ENCODE assay signal across 10 cellular contexts in genomic region chr18:49177812-49178211, GRCh38.
DNase-seq lines count a peak whose midpoint lies in the region; ATAC-seq and TF ChIP-seq lines count a peak whose summit lies in the region.
"Had no signal": no experiment of that assay in that cellular context is flagged by ENCODE, and none has a peak within 500 bp of the region (broad histone marks: within the 10 kb centered on the region; RNA-seq: fewer than 3 reads in every experiment).

No MANE protein-coding gene starts in this region.

- BruUV-seq in A673 (replicated peaks; lab: Mats Ljungman, UMichigan): no TSS peak

- intact Hi-C loops in activated T-helper 2 cell treated with anti-CD3 and anti-CD28 coated beads, Interferon-gamma antibody, Interleukin-2, Interleukin-4, amounts not matched to agents 10 μg/mL and 5 μg/mL and 100 μg/mL, durations not matched to agents 14 hours and 24 hours and 36 hours (cut with micrococcal nuclease): loop anchor here (1.0 to 2.0 kb wide), 3 partner anchors 17 to 503 kb away; no protein-coding TSS in a partner anchor
- intact Hi-C loops in left lung (cut with DNase I) (no loop called here), A673 (cut with micrococcal nuclease; ENCODE audit: unreplicated experiment) (loop anchor here (2.0 to 5.0 kb wide), 2 partner anchors 401 to 501 kb away; no protein-coding TSS in a partner anchor), transverse colon (cut with DNase I; ENCODE audit: low total_unique reads) (no loop called here)

- H3K9me3 ChIP-seq in left lung (no peaks in the 10 kb centered on the region), A673 (ENCODE audit: low read depth, low read length, poor library complexity, severe bottlenecking) (no peaks in the 10 kb centered on the region), transverse colon (no peaks in the 10 kb centered on the region)

- no peaks in the 10 kb centered on the region for H3K27me3 ChIP-seq in left lung
- H3K27me3 ChIP-seq in A673 (replicated peaks; ENCODE audit: insufficient read depth, low read depth, low read length, poor library complexity): no peaks in the 10 kb centered on the region
- no peaks in the 10 kb centered on the region for H3K27me3 ChIP-seq in transverse colon

- no peak overlapping the region for H3K27ac ChIP-seq in left lung
- no peak overlapping the region for H3K27ac ChIP-seq in RWPE1
- no peak overlapping the region for H3K27ac ChIP-seq in A673 (ENCODE audit: low read depth, low read length, poor library complexity, severe bottlenecking)
- H3K27ac ChIP-seq in transverse colon: no peak overlapping the region

- 67 to 68% methylated on average over 1 of the region's 1 CpG for WGBS in transverse colon (ENCODE audit: low coverage in 1 of 2), 2 donors

- DNase-seq in COLO829 (ENCODE audit: low spot score) (peak; percentile 62), Kasumi-1 (lab: John Stamatoyannopoulos, UW) (peak; percentile 23 to 25), left lung (no peak), RWPE1 (ENCODE audit: low spot score) (no peak), A673 (ENCODE audit: low spot score) (no peak), transverse colon (no peak)
- no peak for DNase-seq in activated T-helper 2 cell treated with anti-CD3 and anti-CD28 coated beads, Interferon-gamma antibody, Interleukin-2, Interleukin-4, amounts not matched to agents 10 μg/mL and 5 μg/mL and 100 μg/mL, durations not matched to agents 14 hours and 24 hours and 36 hours (ENCODE audit: low spot score)
- DNase-seq: cerebellar nuclear complex, NCI-H1048 had no signal

- H3K36me3 ChIP-seq in left lung (no peaks in the 10 kb centered on the region), A673 (ENCODE audit: insufficient read depth, low read length, poor library complexity, severe bottlenecking) (no peaks in the 10 kb centered on the region), transverse colon (no peaks in the 10 kb centered on the region)

- peak; percentile 62 for ATAC-seq in left lung
- no peak for ATAC-seq in GM21360 (IDR thresholded peaks at IDR 0.05; ENCODE audit: unreplicated experiment)

- TF ChIP-seq CTCF in left lung (IDR thresholded peaks at IDR 0.05): no peak
- no peak for TF ChIP-seq CTCF in RWPE1 (conservative IDR thresholded peaks at IDR 0.05; ENCODE audit: low read depth)
- TF ChIP-seq CTCF in A673 (conservative IDR thresholded peaks at IDR 0.05; ENCODE audit: low read depth, low read length): no peak
- no peak for TF ChIP-seq CTCF in transverse colon (IDR thresholded peaks at IDR 0.05)

- peaks cover 12% of the 10 kb centered on the region for H3K27me3 Mint-ChIP-seq in activated T-helper 2 cell treated with anti-CD3 and anti-CD28 coated beads, Interferon-gamma antibody, Interleukin-2, Interleukin-4, amounts not matched to agents 10 μg/mL and 5 μg/mL and 100 μg/mL, durations not matched to agents 14 hours and 24 hours and 36 hours (ENCODE audit: low read depth)

- H3K36me3 Mint-ChIP-seq in activated T-helper 2 cell treated with anti-CD3 and anti-CD28 coated beads, Interferon-gamma antibody, Interleukin-2, Interleukin-4, amounts not matched to agents 10 μg/mL and 5 μg/mL and 100 μg/mL, durations not matched to agents 14 hours and 24 hours and 36 hours (ENCODE audit: low read depth): no peaks in the 10 kb centered on the region

- peak overlapping the region; percentile 20 for H3K27ac Mint-ChIP-seq in activated T-helper 2 cell treated with anti-CD3 and anti-CD28 coated beads, Interferon-gamma antibody, Interleukin-2, Interleukin-4, amounts not matched to agents 10 μg/mL and 5 μg/mL and 100 μg/mL, durations not matched to agents 14 hours and 24 hours and 36 hours

- H3K4me1 ChIP-seq in left lung (peaks cover 3 to 15% of the 10 kb centered on the region in 2 donors), A673 (ENCODE audit: insufficient read depth, low read length, poor library complexity, severe bottlenecking) (peaks cover 13% of the 10 kb centered on the region), transverse colon (peaks cover 0 to 3% (median 0%) of the 10 kb centered on the region in 4 donors)

- H3K4me3 ChIP-seq in left lung (no peak overlapping the region), A673 (ENCODE audit: low read depth, low read length, poor library complexity, severe bottlenecking) (no peak overlapping the region), transverse colon (no peak overlapping the region)

- peaks cover 32% of the 10 kb centered on the region for H3K4me1 Mint-ChIP-seq in activated T-helper 2 cell treated with anti-CD3 and anti-CD28 coated beads, Interferon-gamma antibody, Interleukin-2, Interleukin-4, amounts not matched to agents 10 μg/mL and 5 μg/mL and 100 μg/mL, durations not matched to agents 14 hours and 24 hours and 36 hours (ENCODE audit: low read depth)

- no peaks in the 10 kb centered on the region for H3K9me3 Mint-ChIP-seq in activated T-helper 2 cell treated with anti-CD3 and anti-CD28 coated beads, Interferon-gamma antibody, Interleukin-2, Interleukin-4, amounts not matched to agents 10 μg/mL and 5 μg/mL and 100 μg/mL, durations not matched to agents 14 hours and 24 hours and 36 hours

- CTCF ChIA-PET in RWPE1 (lab: Yijun Ruan, JAX) (interaction anchor here (0.6 kb wide), 1 partner anchor 21 kb away, joined by 3 read pairs; no protein-coding TSS in a partner anchor), A673 (lab: Charles Lee) (interaction anchor here (0.6 kb wide), 2 partner anchors 237 to 1059 kb away, joined by 3 to 4 read pairs; no protein-coding TSS in a partner anchor)

- no peak for TF ChIP-seq POLR2A in transverse colon (IDR thresholded peaks at IDR 0.05)

- TF ChIP-seq EP300 in transverse colon (IDR thresholded peaks at IDR 0.05; ENCODE audit: low read depth): no peak

- POLR2A ChIA-PET in RWPE1 (lab: Yijun Ruan, JAX; ENCODE audit: low non-redundant PET) (no interaction called here), A673 (lab: Charles Lee; ENCODE audit: low non-redundant PET) (interaction anchor here (0.6 kb wide), 1 partner anchor 238 kb away, joined by 12 read pairs; no protein-coding TSS in a partner anchor)

- in situ Hi-C loops in transverse colon (cut with MboI; ENCODE audit: low pct_ligation_motif_present in 1 of 4, low pct_unique_long_range_greater_than_20kb in 1 of 4, low sequenced_read_pairs in 3 of 4): loop anchor here in 2 of 4 donors (10.0 to 25.0 kb wide), 2 partner anchors 491 to 503 kb away; no protein-coding TSS in a partner anchor

- H3K4me3 Mint-ChIP-seq in activated T-helper 2 cell treated with anti-CD3 and anti-CD28 coated beads, Interferon-gamma antibody, Interleukin-2, Interleukin-4, amounts not matched to agents 10 μg/mL and 5 μg/mL and 100 μg/mL, durations not matched to agents 14 hours and 24 hours and 36 hours (ENCODE audit: low read depth): peak overlapping the region; percentile 15

Comparison
In these comparisons a context has a peak if more than half of its experiments do, and no peak if none do; other contexts are left out.
1. DNase-seq: peak in COLO829 (single experiment) and Kasumi-1 (2 of 2); none in activated T-helper 2 cell treated with anti-CD3 and anti-CD28 coated beads, Interferon-gamma antibody, Interleukin-2, Interleukin-4, amounts not matched to agents 10 μg/mL and 5 μg/mL and 100 μg/mL, durations not matched to agents 14 hours and 24 hours and 36 hours (single experiment), left lung (0 of 2), RWPE1 (single experiment), A673 (single experiment) and transverse colon (single experiment).
2. intact Hi-C loops: an anchor here in activated T-helper 2 cell treated with anti-CD3 and anti-CD28 coated beads, Interferon-gamma antibody, Interleukin-2, Interleukin-4, amounts not matched to agents 10 μg/mL and 5 μg/mL and 100 μg/mL, durations not matched to agents 14 hours and 24 hours and 36 hours (1.0 to 2.0 kb wide) and A673 (2.0 to 5.0 kb wide); none called in left lung and transverse colon.